In genomic region chr17:74339537-74340195, GRCh38 we compare ENCODE assay signal across 22 cellular contexts.
A peak's percentile ranks its signal among the peaks of the same experiment; 100 is the strongest.
DNase-seq lines count a peak whose midpoint lies in the region; ATAC-seq lines count a peak whose summit lies in the region.
"Had no signal": no experiment of that assay in that cellular context is flagged by ENCODE, and none has a peak within 500 bp of the region (broad histone marks: within the 10 kb centered on the region; RNA-seq: fewer than 3 reads in every experiment).

No MANE protein-coding gene starts in this region.

- no peaks in the 10 kb centered on the region for H3K9me3 Mint-ChIP-seq in stimulated activated effector memory CD8-positive, alpha-beta T cell treated with anti-CD3 and anti-CD28 coated beads, Interleukin-12 subunit alpha, Interleukin-12 subunit beta, amount 100 ng/mL, for 72 hours
- H3K9me3 Mint-ChIP-seq: activated naive CD8-positive, alpha-beta T cell treated with anti-CD3 and anti-CD28 coated beads, Interleukin-2, amount 10 ng/mL, durations not matched to agents 7 days and 5 days; activated T-helper 2 cell treated with anti-CD3 and anti-CD28 coated beads, Interferon-gamma antibody, Interleukin-2, Interleukin-4, amounts not matched to agents 10 μg/mL and 5 μg/mL and 100 μg/mL, durations not matched to agents 14 hours and 24 hours and 36 hours; effector memory CD8-positive, alpha-beta T cell; stimulated activated memory B cell treated with anti-CD40 and anti-IgM and Interleukin-4, amounts not matched to agents 10 μg/mL and 1 μg/mL and 100 μg/mL, for 72 hours had no signal

- peaks cover 19% of the 10 kb centered on the region for H3K4me1 ChIP-seq in NT2/D1 (ENCODE audit: insufficient read depth, insufficient read length)
- H3K4me1 ChIP-seq: HAP-1, SJCRH30, tibial artery had no signal

- no peak overlapping the region for H3K4me3 ChIP-seq in NT2/D1 (ENCODE audit: insufficient read length, low read depth)
- H3K4me3 ChIP-seq: HAP-1, SJCRH30, tibial artery had no signal

- ATAC-seq in stimulated activated effector memory CD8-positive, alpha-beta T cell treated with anti-CD3 and anti-CD28 coated beads, Interleukin-12 subunit alpha, Interleukin-12 subunit beta, amount 100 ng/mL, for 72 hours = no peak
- no peak for ATAC-seq in HG02981 (IDR thresholded peaks at IDR 0.05; ENCODE audit: unreplicated experiment)
- no peak for ATAC-seq in GM19324 (IDR thresholded peaks at IDR 0.05; ENCODE audit: low FRiP score, unreplicated experiment)
- ATAC-seq: effector memory CD8-positive, alpha-beta T cell; left cardiac atrium; naive thymus-derived CD4-positive, alpha-beta T cell; stimulated activated memory B cell treated with anti-CD40 and anti-IgM and Interleukin-4, amounts not matched to agents 10 μg/mL and 1 μg/mL and 100 μg/mL, for 72 hours had no signal

- H3K36me3 ChIP-seq in NT2/D1 (ENCODE audit: insufficient read depth, insufficient read length, low read length) = no peaks in the 10 kb centered on the region
- H3K36me3 ChIP-seq: HAP-1, SJCRH30, tibial artery had no signal

- no peaks in the 10 kb centered on the region for H3K27me3 ChIP-seq in NT2/D1 (ENCODE audit: insufficient read depth, insufficient read length)

- peaks cover 4% of the 10 kb centered on the region for H3K9me3 ChIP-seq in NT2/D1 (ENCODE audit: insufficient read depth, low read length)
- H3K9me3 ChIP-seq: HAP-1, tibial artery had no signal

- H3K27ac Mint-ChIP-seq in stimulated activated effector memory CD8-positive, alpha-beta T cell treated with anti-CD3 and anti-CD28 coated beads, Interleukin-12 subunit alpha, Interleukin-12 subunit beta, amount 100 ng/mL, for 72 hours = peak overlapping the region; percentile 11
- H3K27ac Mint-ChIP-seq: activated naive CD8-positive, alpha-beta T cell treated with anti-CD3 and anti-CD28 coated beads, Interleukin-2, amount 10 ng/mL, durations not matched to agents 7 days and 5 days; activated T-helper 2 cell treated with anti-CD3 and anti-CD28 coated beads, Interferon-gamma antibody, Interleukin-2, Interleukin-4, amounts not matched to agents 10 μg/mL and 5 μg/mL and 100 μg/mL, durations not matched to agents 14 hours and 24 hours and 36 hours; effector memory CD8-positive, alpha-beta T cell; naive thymus-derived CD4-positive, alpha-beta T cell; stimulated activated memory B cell treated with anti-CD40 and anti-IgM and Interleukin-4, amounts not matched to agents 10 μg/mL and 1 μg/mL and 100 μg/mL, for 72 hours had no signal

- no peaks in the 10 kb centered on the region for H3K36me3 Mint-ChIP-seq in stimulated activated effector memory CD8-positive, alpha-beta T cell treated with anti-CD3 and anti-CD28 coated beads, Interleukin-12 subunit alpha, Interleukin-12 subunit beta, amount 100 ng/mL, for 72 hours
- H3K36me3 Mint-ChIP-seq: activated naive CD8-positive, alpha-beta T cell treated with anti-CD3 and anti-CD28 coated beads, Interleukin-2, amount 10 ng/mL, durations not matched to agents 7 days and 5 days; naive thymus-derived CD4-positive, alpha-beta T cell; stimulated activated memory B cell treated with anti-CD40 and anti-IgM and Interleukin-4, amounts not matched to agents 10 μg/mL and 1 μg/mL and 100 μg/mL, for 72 hours had no signal

- no peak overlapping the region for H3K4me3 Mint-ChIP-seq in stimulated activated effector memory CD8-positive, alpha-beta T cell treated with anti-CD3 and anti-CD28 coated beads, Interleukin-12 subunit alpha, Interleukin-12 subunit beta, amount 100 ng/mL, for 72 hours
- H3K4me3 Mint-ChIP-seq: activated naive CD8-positive, alpha-beta T cell treated with anti-CD3 and anti-CD28 coated beads, Interleukin-2, amount 10 ng/mL, durations not matched to agents 7 days and 5 days; effector memory CD8-positive, alpha-beta T cell; naive thymus-derived CD4-positive, alpha-beta T cell; stimulated activated memory B cell treated with anti-CD40 and anti-IgM and Interleukin-4, amounts not matched to agents 10 μg/mL and 1 μg/mL and 100 μg/mL, for 72 hours had no signal

- H3K9ac ChIP-seq in NT2/D1 (ENCODE audit: insufficient read length, low read depth) = peak overlapping the region; percentile 34

- peak; percentile 83 for DNase-seq in DMS53 treated with DMSO at 0.1 percent for 48 hours (lab: John Stamatoyannopoulos, UW; ENCODE audit: unreplicated experiment)
- DNase-seq in NCI-H2029 (lab: John Stamatoyannopoulos, UW) = peak; percentile 76
- no peak for DNase-seq in NT2/D1 (ENCODE audit: low read depth, low spot score)
- DNase-seq in stimulated activated effector memory CD8-positive, alpha-beta T cell treated with anti-CD3 and anti-CD28 coated beads, Interleukin-12 subunit alpha, Interleukin-12 subunit beta, amount 100 ng/mL, for 72 hours (ENCODE audit: low spot score in 2 of 2) = no peak
- DNase-seq in activated naive CD4-positive, alpha-beta T cell (lab: John Stamatoyannopoulos, UW) = no peak
- DNase-seq: activated CD4-positive, alpha-beta T cell treated with anti-CD3 and anti-CD28 coated beads, Interleukin-2, amount 50 U/mL, for 1 hour; activated CD8-positive, alpha-beta memory T cell treated with anti-CD3 and anti-CD28 coated beads, Interleukin-2, amount 50 U/mL, for 4 hours; activated naive CD8-positive, alpha-beta T cell treated with anti-CD3 and anti-CD28 coated beads, Interleukin-2, amount 10 ng/mL, durations not matched to agents 7 days and 5 days; effector memory CD8-positive, alpha-beta T cell; Kasumi-1; left cardiac atrium; mesendoderm; naive thymus-derived CD4-positive, alpha-beta T cell; NCI-H1105 treated with DMSO at 0.1 percent for 48 hours; NCI-H526 treated with DMSO at 0.1 percent for 48 hours; tibial artery had no signal

- no peaks in the 10 kb centered on the region for H3K4me1 Mint-ChIP-seq in stimulated activated effector memory CD8-positive, alpha-beta T cell treated with anti-CD3 and anti-CD28 coated beads, Interleukin-12 subunit alpha, Interleukin-12 subunit beta, amount 100 ng/mL, for 72 hours
- H3K4me1 Mint-ChIP-seq: stimulated activated memory B cell treated with anti-CD40 and anti-IgM and Interleukin-4, amounts not matched to agents 10 μg/mL and 1 μg/mL and 100 μg/mL, for 72 hours had no signal

Comparison
In these comparisons a context has a peak if more than half of its experiments do, and no peak if none do; other contexts are left out.
1. DNase-seq: peak in DMS53 treated with DMSO at 0.1 percent for 48 hours (single experiment) and NCI-H2029 (single experiment); none in NT2/D1 (single experiment), stimulated activated effector memory CD8-positive, alpha-beta T cell treated with anti-CD3 and anti-CD28 coated beads, Interleukin-12 subunit alpha, Interleukin-12 subunit beta, amount 100 ng/mL, for 72 hours (0 of 2) and activated naive CD4-positive, alpha-beta T cell (0 of 4).